Comparison of ENCODE assay signal across 8 cellular contexts in the genomic region with DNA sequence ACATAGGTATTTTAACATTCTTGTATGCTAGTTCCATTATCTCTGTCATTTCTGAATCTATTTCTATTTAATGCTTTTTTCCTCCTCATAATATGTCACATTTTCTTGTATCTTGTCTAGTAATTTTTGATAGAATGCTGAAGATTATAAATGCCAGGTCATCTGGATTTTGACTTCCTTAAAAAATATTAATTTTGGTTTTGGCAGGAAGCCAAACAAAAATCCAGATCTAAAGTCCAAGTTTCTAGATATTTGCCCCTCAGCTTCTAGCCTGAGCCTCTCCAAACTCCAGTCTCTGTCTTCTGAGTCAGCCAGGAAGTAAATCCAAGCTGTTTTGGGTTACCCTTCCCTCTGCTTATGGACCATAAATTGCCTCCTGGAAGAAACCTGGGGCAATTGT.
"Had no signal": no experiment of that assay in that cellular context is flagged by ENCODE, and none has a peak within 500 bp of the region (broad histone marks: within the 10 kb centered on the region; RNA-seq: fewer than 3 reads in every experiment).

No MANE protein-coding gene starts in this region.

- H3K9ac ChIP-seq: KMS-11 had no signal

- H3K27ac ChIP-seq: HL-60, KMS-11 had no signal

- ATAC-seq: HepG2 had no signal

- FAIRE-seq: HepG2, HTR-8/SVneo had no signal

- H3K4me2 ChIP-seq: KMS-11 had no signal

- DNase-seq: IMR-90, Karpas-422, KBM-7, KG1 had no signal
